ENCODE assay signal across 1 cellular context in genomic region chr1:37493336-37494098, GRCh38.
TF ChIP-seq lines count a peak whose summit lies in the region.

No MANE protein-coding gene starts in this region.

TF ChIP-seq in K562, 482 proteins besides CTCF, POLR2A, EP300 and RAD21:
- TF ChIP-seq FOXK2 (conservative IDR thresholded peaks at IDR 0.05 in 1 of 2, IDR thresholded peaks at IDR 0.05 in 1 of 2; ENCODE audit: low read depth in 2 of 2): no peak
- TF ChIP-seq, protein P1, sequence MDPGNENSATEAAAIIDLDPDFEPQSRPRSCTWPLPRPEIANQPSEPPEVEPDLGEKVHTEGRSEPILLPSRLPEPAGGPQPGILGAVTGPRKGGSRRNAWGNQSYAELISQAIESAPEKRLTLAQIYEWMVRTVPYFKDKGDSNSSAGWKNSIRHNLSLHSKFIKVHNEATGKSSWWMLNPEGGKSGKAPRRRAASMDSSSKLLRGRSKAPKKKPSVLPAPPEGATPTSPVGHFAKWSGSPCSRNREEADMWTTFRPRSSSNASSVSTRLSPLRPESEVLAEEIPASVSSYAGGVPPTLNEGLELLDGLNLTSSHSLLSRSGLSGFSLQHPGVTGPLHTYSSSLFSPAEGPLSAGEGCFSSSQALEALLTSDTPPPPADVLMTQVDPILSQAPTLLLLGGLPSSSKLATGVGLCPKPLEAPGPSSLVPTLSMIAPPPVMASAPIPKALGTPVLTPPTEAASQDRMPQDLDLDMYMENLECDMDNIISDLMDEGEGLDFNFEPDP (CRISPR knock-in tag; IDR thresholded peaks at IDR 0.05): no peak
- TF ChIP-seq PHF21A (IDR thresholded peaks at IDR 0.05; ENCODE audit: borderline replicate concordance, low read depth): no peak
- no peak for TF ChIP-seq ELF2 (CRISPR knock-in tag; IDR thresholded peaks at IDR 0.05)
